ENCODE assay signal across 17 cellular contexts in the genomic region with DNA sequence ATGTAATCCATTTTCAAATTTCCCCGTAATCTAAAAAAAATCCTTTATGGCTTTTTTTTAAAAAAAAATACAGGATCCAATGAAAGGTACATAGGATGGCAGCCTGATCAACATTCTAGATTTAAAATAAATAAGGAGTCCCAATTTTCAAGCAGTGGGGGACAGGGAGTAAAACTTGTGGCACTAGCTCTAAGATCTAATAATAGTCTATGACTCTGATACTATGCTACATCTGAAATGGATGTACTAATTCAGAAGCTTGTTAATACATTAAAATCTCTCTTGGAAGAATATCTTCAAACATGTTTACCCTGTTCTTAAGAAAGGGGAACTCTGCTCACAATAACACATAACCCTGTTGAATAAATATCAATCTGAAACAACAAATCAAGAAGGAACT. TPM values are rescaled to one million over a fixed set of nuclear protein-coding genes. Genes with fewer than 3 reads are reported as not detected.
A peak's percentile ranks its signal among the peaks of the same experiment; 100 is the strongest.
DNase-seq lines count a peak whose midpoint lies in the region; ATAC-seq and TF ChIP-seq lines count a peak whose summit lies in the region.
"Had no signal": no experiment of that assay in that cellular context is flagged by ENCODE, and none has a peak within 500 bp of the region (broad histone marks: within the 10 kb centered on the region; RNA-seq: fewer than 3 reads in every experiment).

No MANE protein-coding gene starts in this region.

- peaks cover 61% of the 10 kb centered on the region for H3K4me1 Mint-ChIP-seq in activated CD4-positive, alpha-beta T cell treated with anti-CD3 and anti-CD28 coated beads, Interleukin-2, amount 10 ng/mL, durations not matched to agents 7 days and 5 days
- peaks cover 53% of the 10 kb centered on the region for H3K4me1 Mint-ChIP-seq in activated CD8-positive, alpha-beta T cell treated with anti-CD3 and anti-CD28 coated beads, Interleukin-2, amount 10 ng/mL, durations not matched to agents 7 days and 5 days (ENCODE audit: low read depth)
- peaks cover 25 to 58% (median 44%) of the 10 kb centered on the region in 4 donors for H3K4me1 Mint-ChIP-seq in naive thymus-derived CD8-positive, alpha-beta T cell
- H3K4me1 Mint-ChIP-seq: endodermal cell had no signal

- no peaks in the 10 kb centered on the region for H3K27me3 ChIP-seq in GM06990 (replicated peaks; ENCODE audit: control insufficient read depth, insufficient read depth, low read length)
- H3K27me3 ChIP-seq: heart right ventricle, vagina had no signal

- H3K27ac Mint-ChIP-seq in activated CD4-positive, alpha-beta T cell treated with anti-CD3 and anti-CD28 coated beads, Interleukin-2, amount 10 ng/mL, durations not matched to agents 7 days and 5 days = peak overlapping the region; percentile 54
- H3K27ac Mint-ChIP-seq in activated CD8-positive, alpha-beta T cell treated with anti-CD3 and anti-CD28 coated beads, Interleukin-2, amount 10 ng/mL, durations not matched to agents 7 days and 5 days = peak overlapping the region; percentile 78
- peak overlapping the region in 6 of 10 donors; percentile 9 to 58 (median 24) for H3K27ac Mint-ChIP-seq in naive thymus-derived CD8-positive, alpha-beta T cell
- H3K27ac Mint-ChIP-seq: endodermal cell had no signal

- peak overlapping the region; percentile 38 for H3K4me3 ChIP-seq in GM06990 (replicated peaks; ENCODE audit: low read depth, low read length)
- H3K4me3 ChIP-seq: heart right ventricle, vagina had no signal

- no peak for ATAC-seq in activated CD8-positive, alpha-beta T cell treated with anti-CD3 and anti-CD28 coated beads, Interleukin-2, amount 10 ng/mL, durations not matched to agents 7 days and 5 days
- ATAC-seq in naive thymus-derived CD8-positive, alpha-beta T cell = no peak
- ATAC-seq: Right ventricle myocardium inferior had no signal

- CTCF ChIA-PET in activated CD4-positive, alpha-beta T cell treated with anti-CD3 and anti-CD28 coated beads, Interleukin-2, amount 10 ng/mL, durations not matched to agents 7 days and 5 days (lab: Charles Lee) = interaction anchor here (1.0 to 1.5 kb wide), 4 partner anchors 10 to 120 kb away, joined by 3 to 6 read pairs (median 4); no protein-coding TSS in a partner anchor
- CTCF ChIA-PET in activated CD8-positive, alpha-beta T cell treated with anti-CD3 and anti-CD28 coated beads, Interleukin-2, amount 10 ng/mL, durations not matched to agents 7 days and 5 days (lab: Charles Lee) = interaction anchor here (1.5 to 7.2 kb wide), 4 partner anchors 9 to 94 kb away, joined by 4 to 91 read pairs (median 44); a partner anchor contains a TSS

- H3K9me3 Mint-ChIP-seq in activated CD4-positive, alpha-beta T cell treated with anti-CD3 and anti-CD28 coated beads, Interleukin-2, amount 10 ng/mL, durations not matched to agents 7 days and 5 days = no peaks in the 10 kb centered on the region
- no peaks in the 10 kb centered on the region for H3K9me3 Mint-ChIP-seq in activated CD8-positive, alpha-beta T cell treated with anti-CD3 and anti-CD28 coated beads, Interleukin-2, amount 10 ng/mL, durations not matched to agents 7 days and 5 days (ENCODE audit: insufficient read depth)
- H3K9me3 Mint-ChIP-seq in naive thymus-derived CD8-positive, alpha-beta T cell = no peaks in the 10 kb centered on the region
- H3K9me3 Mint-ChIP-seq: activated T-cell treated with anti-CD3 and anti-CD28 coated beads, Interleukin-2, amount 50 U/mL, for 4 hours; endodermal cell had no signal

- DNase-seq in activated CD4-positive, alpha-beta T cell treated with anti-CD3 and anti-CD28 coated beads, Interleukin-2, amount 10 ng/mL, durations not matched to agents 7 days and 5 days = no peak
- no peak for DNase-seq in activated CD4-positive, alpha-beta T cell treated with anti-CD3 and anti-CD28 coated beads, Interleukin-2, amount 50 U/mL, for 48 hours
- DNase-seq in GM06990 (ENCODE audit: extremely low read depth, insufficient read length) (no peak), NCI-H2196 treated with DMSO at 0.1 percent for 48 hours (lab: John Stamatoyannopoulos, UW; ENCODE audit: unreplicated experiment) (no peak), SKM-1 (lab: John Stamatoyannopoulos, UW; ENCODE audit: unreplicated experiment) (no peak), cerebellar cortex (ENCODE audit: low spot score) (no peak)
- no peak for DNase-seq in activated CD8-positive, alpha-beta T cell treated with anti-CD3 and anti-CD28 coated beads, Interleukin-2, amount 10 ng/mL, durations not matched to agents 7 days and 5 days
- no peak for DNase-seq in naive thymus-derived CD8-positive, alpha-beta T cell
- DNase-seq: activated CD4-positive, CD25-positive, alpha-beta regulatory T cell treated with anti-CD3 and anti-CD28 coated beads, Interleukin-2, amount 50 U/mL, for 72 hours; activated T-cell treated with anti-CD3 and anti-CD28 coated beads, Interleukin-2, amount 50 U/mL, for 4 hours; cerebellar nuclear complex; endodermal cell; heart right ventricle; mesendoderm; T-helper 9 cell had no signal

- TF ChIP-seq CTCF in GM06990 (IDR thresholded peaks at IDR 0.05; ENCODE audit: insufficient read depth, low read length, poor library complexity, severe bottlenecking) = no peak

- peak overlapping the region; percentile 11 for H3K4me3 Mint-ChIP-seq in activated CD4-positive, alpha-beta T cell treated with anti-CD3 and anti-CD28 coated beads, Interleukin-2, amount 10 ng/mL, durations not matched to agents 7 days and 5 days
- H3K4me3 Mint-ChIP-seq in activated CD8-positive, alpha-beta T cell treated with anti-CD3 and anti-CD28 coated beads, Interleukin-2, amount 10 ng/mL, durations not matched to agents 7 days and 5 days = peak overlapping the region; percentile 20
- peak overlapping the region in 2 of 10 donors; percentile 16 to 46 for H3K4me3 Mint-ChIP-seq in naive thymus-derived CD8-positive, alpha-beta T cell
- H3K4me3 Mint-ChIP-seq: endodermal cell had no signal

- H3K36me3 ChIP-seq in GM06990 (ENCODE audit: control insufficient read depth, insufficient read depth, low read length) = no peaks in the 10 kb centered on the region
- H3K36me3 ChIP-seq: heart right ventricle, vagina had no signal

- POLR2A ChIA-PET in activated CD4-positive, alpha-beta T cell treated with anti-CD3 and anti-CD28 coated beads, Interleukin-2, amount 10 ng/mL, durations not matched to agents 7 days and 5 days (lab: Charles Lee) = interaction anchor here (0.7 kb wide), 1 partner anchor 42 kb away, joined by 3 read pairs; no protein-coding TSS in a partner anchor
- POLR2A ChIA-PET in activated CD8-positive, alpha-beta T cell treated with anti-CD3 and anti-CD28 coated beads, Interleukin-2, amount 10 ng/mL, durations not matched to agents 7 days and 5 days (lab: Charles Lee) = interaction anchor here (2.8 kb wide), 1 partner anchor 9 kb away, joined by 13 read pairs; no protein-coding TSS in a partner anchor
- POLR2A ChIA-PET in naive thymus-derived CD8-positive, alpha-beta T cell (lab: Charles Lee) = interaction anchor here (0.8 kb wide), 1 partner anchor 9 kb away, joined by 3 read pairs; a partner anchor contains a TSS

- H3K27me3 Mint-ChIP-seq in activated CD4-positive, alpha-beta T cell treated with anti-CD3 and anti-CD28 coated beads, Interleukin-2, amount 10 ng/mL, durations not matched to agents 7 days and 5 days = no peaks in the 10 kb centered on the region
- H3K27me3 Mint-ChIP-seq in activated CD8-positive, alpha-beta T cell treated with anti-CD3 and anti-CD28 coated beads, Interleukin-2, amount 10 ng/mL, durations not matched to agents 7 days and 5 days (ENCODE audit: low read depth) = no peaks in the 10 kb centered on the region
- H3K27me3 Mint-ChIP-seq in naive thymus-derived CD8-positive, alpha-beta T cell = no peaks in the 10 kb centered on the region

- H3K36me3 Mint-ChIP-seq in activated CD4-positive, alpha-beta T cell treated with anti-CD3 and anti-CD28 coated beads, Interleukin-2, amount 10 ng/mL, durations not matched to agents 7 days and 5 days (ENCODE audit: low read depth) = peaks cover 19% of the 10 kb centered on the region
- H3K36me3 Mint-ChIP-seq in activated CD8-positive, alpha-beta T cell treated with anti-CD3 and anti-CD28 coated beads, Interleukin-2, amount 10 ng/mL, durations not matched to agents 7 days and 5 days (ENCODE audit: low read depth) = peaks cover 6% of the 10 kb centered on the region
- peaks cover 0 to 4% (median under 1%) of the 10 kb centered on the region in 3 donors for H3K36me3 Mint-ChIP-seq in naive thymus-derived CD8-positive, alpha-beta T cell

RNA-seq across cellular contexts. Expression of a gene that starts 8.5 kb away (rescaled TPM):
- 10 to 100 TPM; 17.7 to 19.1 TPM for total RNA-seq in activated CD4-positive, alpha-beta T cell treated with anti-CD3 and anti-CD28 coated beads, Interleukin-2, amount 10 ng/mL, durations not matched to agents 7 days and 5 days
- 10 to 100 TPM; 13.1 to 14.4 TPM for total RNA-seq in activated CD8-positive, alpha-beta T cell treated with anti-CD3 and anti-CD28 coated beads, Interleukin-2, amount 10 ng/mL, durations not matched to agents 7 days and 5 days
- total RNA-seq in naive thymus-derived CD8-positive, alpha-beta T cell = 10 to 100 TPM; 12.0 to 14.8 TPM
- polyA plus RNA-seq in naive thymus-derived CD8-positive, alpha-beta T cell = 10 to 100 TPM; 11.5 to 14.5 (median 14.1) TPM

Comparison
In these comparisons a context has a peak if more than half of its experiments do, and no peak if none do; other contexts are left out.
1. H3K27ac Mint-ChIP-seq: peak in every context shown above with its lines; median percentile 78 in activated CD8-positive, alpha-beta T cell treated with anti-CD3 and anti-CD28 coated beads, Interleukin-2, amount 10 ng/mL, durations not matched to agents 7 days and 5 days; 54 in activated CD4-positive, alpha-beta T cell treated with anti-CD3 and anti-CD28 coated beads, Interleukin-2, amount 10 ng/mL, durations not matched to agents 7 days and 5 days; 24 in naive thymus-derived CD8-positive, alpha-beta T cell.